Comparison of ENCODE assay signal across 17 cellular contexts in genomic region chr17:40623419-40624217, GRCh38. TPM values are rescaled to one million over a fixed set of nuclear protein-coding genes. Genes with fewer than 3 reads are reported as not detected.
"Had no signal": no experiment of that assay in that cellular context is flagged by ENCODE, and none has a peak within 500 bp of the region (broad histone marks: within the 10 kb centered on the region; RNA-seq: fewer than 3 reads in every experiment).

No MANE protein-coding gene starts in this region.

- H3K27ac Mint-ChIP-seq: activated CD4-positive, alpha-beta memory T cell treated with anti-CD3 and anti-CD28 coated beads for 36 hours had no signal

- DNase-seq: activated CD4-positive, alpha-beta memory T cell treated with anti-CD3 and anti-CD28 coated beads for 36 hours; activated naive CD4-positive, alpha-beta T cell; caudate nucleus; cortex of kidney; effector memory CD4-positive, alpha-beta T cell; gastrocnemius medialis; kidney; left ventricle myocardium inferior; mesenchymal stem cell; sigmoid colon; stimulated activated CD4-positive, alpha-beta T cell treated with anti-CD3 and anti-CD28 coated beads, Interleukin-2, amount 100 ng/mL, for 24 hours; stimulated activated naive CD8-positive, alpha-beta T cell treated with anti-CD3 and anti-CD28 coated beads, Interleukin-15, Interleukin-2, amounts not matched to agents 100 U/mL and 50 U/mL, for 24 hours; T1000 had no signal

- H3K4me3 Mint-ChIP-seq: activated CD4-positive, alpha-beta memory T cell treated with anti-CD3 and anti-CD28 coated beads for 36 hours; type B pancreatic cell had no signal

- H3K4me3 ChIP-seq: gastrocnemius medialis, left ventricle myocardium inferior, sigmoid colon, suprapubic skin had no signal

- H3K9me3 Mint-ChIP-seq: activated CD4-positive, alpha-beta memory T cell treated with anti-CD3 and anti-CD28 coated beads for 36 hours; type B pancreatic cell had no signal

- H3K27ac ChIP-seq: gastrocnemius medialis, left ventricle myocardium inferior, sigmoid colon, suprapubic skin had no signal

- ATAC-seq: gastrocnemius medialis had no signal

- FAIRE-seq: kidney had no signal

- H3K27me3 ChIP-seq: suprapubic skin had no signal

- H3K27me3 Mint-ChIP-seq: activated CD4-positive, alpha-beta memory T cell treated with anti-CD3 and anti-CD28 coated beads for 36 hours; type B pancreatic cell had no signal

- H3K9me3 ChIP-seq: gastrocnemius medialis, left ventricle myocardium inferior, sigmoid colon, suprapubic skin had no signal

RNA-seq across cellular contexts. Expression of gene KRT222, which starts 41.4 kb away (rescaled TPM):
- total RNA-seq: activated CD4-positive, alpha-beta memory T cell treated with anti-CD3 and anti-CD28 coated beads for 36 hours; gastrocnemius medialis; osteocyte had no signal

RNA-seq across cellular contexts. Expression of gene CCR7, which starts 58.3 kb away (rescaled TPM):
- total RNA-seq: left ventricle myocardium inferior, osteocyte, sigmoid colon had no signal
- polyA plus RNA-seq: neural cell had no signal
